15 cellular contexts compared by ENCODE assay signal in genomic region chr2:139514946-139515345, GRCh38.
"Had no signal": no experiment of that assay in that cellular context is flagged by ENCODE, and none has a peak within 500 bp of the region (broad histone marks: within the 10 kb centered on the region; RNA-seq: fewer than 3 reads in every experiment).

No MANE protein-coding gene starts in this region.

- ATAC-seq: gastroesophageal sphincter; lower lobe of right lung; natural killer cell treated with Interleukin-12 subunit alpha and Interleukin-12 subunit beta and Interleukin-15 and Interleukin-18, amount 100 ng/mL, for 72 hours; pancreas; right cardiac atrium had no signal

- DNase-seq: dermis blood vessel endothelial cell; esophagus squamous epithelium; foreskin fibroblast; immature natural killer cell; left ventricle myocardium inferior; lower lobe of right lung; nucleus accumbens; pancreas; right cardiac atrium; small intestine; stimulated activated CD4-positive, alpha-beta T cell treated with anti-CD3 and anti-CD28 coated beads, Interleukin-2, amount 100 ng/mL, for 48 hours; stimulated activated naive CD4-positive, alpha-beta T cell treated with Interleukin-2 at 50 U/mL for 16 hours; trophoblast cell had no signal
